ENCODE assay signal across 8 cellular contexts in the genomic region with DNA sequence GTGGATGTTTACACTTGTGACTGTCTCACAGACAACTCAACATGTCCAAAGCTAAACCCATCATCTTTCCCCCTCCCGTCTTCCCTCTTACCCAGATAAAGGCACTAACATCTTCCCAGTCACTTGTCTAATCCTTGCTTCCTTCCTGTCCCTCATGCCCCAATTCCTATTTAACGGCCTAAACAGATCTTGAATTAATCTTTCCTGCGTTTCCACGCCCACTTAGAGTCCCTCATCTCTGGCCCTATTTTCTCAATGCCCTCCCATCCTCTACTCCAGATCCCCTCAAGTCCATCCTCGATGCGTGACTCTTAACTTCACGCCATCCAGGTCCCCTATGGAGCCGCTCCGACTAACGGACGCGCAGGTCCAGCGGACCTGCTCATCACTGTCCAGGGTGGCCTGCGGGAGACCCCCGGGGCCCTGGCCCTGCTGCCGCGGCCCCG. TPM values are rescaled to one million over a fixed set of nuclear protein-coding genes. Genes with fewer than 3 reads are reported as not detected.
A peak's percentile ranks its signal among the peaks of the same experiment; 100 is the strongest.
DNase-seq lines count a peak whose midpoint lies in the region; ATAC-seq and TF ChIP-seq lines count a peak whose summit lies in the region.

No MANE protein-coding gene starts in this region.

- H3K9me3 Mint-ChIP-seq in naive thymus-derived CD8-positive, alpha-beta T cell: peaks cover 0 to 18% (median 0%) of the 10 kb centered on the region in 9 donors

- peak overlapping the region; percentile 70 to 77 for H3K9ac ChIP-seq in colonic mucosa (ENCODE audit: low read depth in 2 of 2, low read length in 2 of 2)

- peaks cover 18 to 46% (median 37%) of the 10 kb centered on the region in 4 donors for H3K4me1 Mint-ChIP-seq in naive thymus-derived CD8-positive, alpha-beta T cell

- peaks cover 15% of the 10 kb centered on the region for H3K4me1 ChIP-seq in colonic mucosa

- H3K27me3 ChIP-seq in colonic mucosa: no peaks in the 10 kb centered on the region

- ATAC-seq in naive thymus-derived CD8-positive, alpha-beta T cell: no peak
- no peak for ATAC-seq in sciatic nerve
- no peak for ATAC-seq in GM18517 (IDR thresholded peaks at IDR 0.05; ENCODE audit: unreplicated experiment)

- peaks cover 0 to 6% (median 0%) of the 10 kb centered on the region in 3 donors for H3K36me3 Mint-ChIP-seq in naive thymus-derived CD8-positive, alpha-beta T cell

- POLR2A ChIA-PET in naive thymus-derived CD8-positive, alpha-beta T cell (lab: Charles Lee): interaction anchor here (0.7 to 1.7 kb wide), 2 partner anchors 66 to 143 kb away, joined by 3 to 5 read pairs; no protein-coding TSS in a partner anchor

- H3K27me3 Mint-ChIP-seq in naive thymus-derived CD8-positive, alpha-beta T cell: peaks cover 4 to 18% (median 13%) of the 10 kb centered on the region in 5 donors

- TF ChIP-seq CTCF in colonic mucosa (IDR thresholded peaks at IDR 0.05): no peak

- peak overlapping the region; percentile 81 to 94 (median 90) for H3K4me3 Mint-ChIP-seq in naive thymus-derived CD8-positive, alpha-beta T cell

- peak overlapping the region; percentile 80 to 95 (median 90) for H3K27ac Mint-ChIP-seq in naive thymus-derived CD8-positive, alpha-beta T cell

- DNase-seq in NCI-H146 (lab: John Stamatoyannopoulos, UW) (peak; percentile 70), NCI-H146 treated with DMSO at 0.1 percent for 48 hours (lab: John Stamatoyannopoulos, UW; ENCODE audit: unreplicated experiment) (no peak), NCI-H446 treated with DMSO at 0.1 percent for 48 hours (lab: John Stamatoyannopoulos, UW) (peak; percentile 2), colonic mucosa (peak; percentile 23), sciatic nerve (ENCODE audit: low spot score) (no peak), NCI-H2029 treated with DMSO at 0.1 percent for 48 hours (lab: John Stamatoyannopoulos, UW) (no peak)
- no peak for DNase-seq in naive thymus-derived CD8-positive, alpha-beta T cell

- H3K4me3 ChIP-seq in colonic mucosa: peak overlapping the region; percentile 97

- peak overlapping the region; percentile 81 for H3K27ac ChIP-seq in colonic mucosa

- H3K36me3 ChIP-seq in colonic mucosa: no peaks in the 10 kb centered on the region

- H3K9me3 ChIP-seq in colonic mucosa: no peaks in the 10 kb centered on the region

- intact Hi-C loops in colonic mucosa (cut with DNase I): no loop called here
- intact Hi-C loops in sciatic nerve (cut with DNase I): no loop called here

RNA-seq across cellular contexts. Expression of a gene that starts 0.7 kb away (rescaled TPM):
- total RNA-seq in colonic mucosa: 10 to 100 TPM; 10.2 to 36.9 TPM
- total RNA-seq in naive thymus-derived CD8-positive, alpha-beta T cell: 10 to 100 TPM; 31.0 to 31.2 TPM
- 10 to 100 TPM; 10.8 to 17.1 (median 10.9) TPM for polyA plus RNA-seq in naive thymus-derived CD8-positive, alpha-beta T cell
- 15.1 TPM for total RNA-seq in sciatic nerve

RNA-seq across cellular contexts. Expression of a gene that starts 40.0 kb away (rescaled TPM):
- total RNA-seq in colonic mucosa (under 1 TPM; 0.08 to 0.12 TPM), sciatic nerve (not detected)
- under 1 TPM; 0.16 to 0.34 TPM for total RNA-seq in naive thymus-derived CD8-positive, alpha-beta T cell
- polyA plus RNA-seq in naive thymus-derived CD8-positive, alpha-beta T cell: not detected

Comparison
In these comparisons a context has a peak if more than half of its experiments do, and no peak if none do; other contexts are left out.
1. DNase-seq: peak in NCI-H146 (single experiment), NCI-H446 treated with DMSO at 0.1 percent for 48 hours (single experiment) and colonic mucosa (single experiment); none in NCI-H146 treated with DMSO at 0.1 percent for 48 hours (single experiment), naive thymus-derived CD8-positive, alpha-beta T cell (0 of 10), sciatic nerve (single experiment) and NCI-H2029 treated with DMSO at 0.1 percent for 48 hours (single experiment).